Comparison of ENCODE assay signal across 1 cellular context in genomic region chr9:137279741-137280477, GRCh38.
TF ChIP-seq lines count a peak whose summit lies in the region.

No MANE protein-coding gene starts in this region.

TF ChIP-seq in GM12878, 131 proteins besides CTCF, POLR2A, EP300 and RAD21:
- TF ChIP-seq STAT1 (conservative IDR thresholded peaks at IDR 0.05) (no peak), SREBF2 (IDR thresholded peaks at IDR 0.05; ENCODE audit: low read length) (no peak), LARP7 (IDR thresholded peaks at IDR 0.05) (no peak), WRNIP1 (IDR thresholded peaks at IDR 0.05; ENCODE audit: borderline replicate concordance, low read depth, low read length) (no peak), SMAD5 (IDR thresholded peaks at IDR 0.05; ENCODE audit: low read depth) (no peak)
